1 cellular context compared by ENCODE assay signal in the genomic region with DNA sequence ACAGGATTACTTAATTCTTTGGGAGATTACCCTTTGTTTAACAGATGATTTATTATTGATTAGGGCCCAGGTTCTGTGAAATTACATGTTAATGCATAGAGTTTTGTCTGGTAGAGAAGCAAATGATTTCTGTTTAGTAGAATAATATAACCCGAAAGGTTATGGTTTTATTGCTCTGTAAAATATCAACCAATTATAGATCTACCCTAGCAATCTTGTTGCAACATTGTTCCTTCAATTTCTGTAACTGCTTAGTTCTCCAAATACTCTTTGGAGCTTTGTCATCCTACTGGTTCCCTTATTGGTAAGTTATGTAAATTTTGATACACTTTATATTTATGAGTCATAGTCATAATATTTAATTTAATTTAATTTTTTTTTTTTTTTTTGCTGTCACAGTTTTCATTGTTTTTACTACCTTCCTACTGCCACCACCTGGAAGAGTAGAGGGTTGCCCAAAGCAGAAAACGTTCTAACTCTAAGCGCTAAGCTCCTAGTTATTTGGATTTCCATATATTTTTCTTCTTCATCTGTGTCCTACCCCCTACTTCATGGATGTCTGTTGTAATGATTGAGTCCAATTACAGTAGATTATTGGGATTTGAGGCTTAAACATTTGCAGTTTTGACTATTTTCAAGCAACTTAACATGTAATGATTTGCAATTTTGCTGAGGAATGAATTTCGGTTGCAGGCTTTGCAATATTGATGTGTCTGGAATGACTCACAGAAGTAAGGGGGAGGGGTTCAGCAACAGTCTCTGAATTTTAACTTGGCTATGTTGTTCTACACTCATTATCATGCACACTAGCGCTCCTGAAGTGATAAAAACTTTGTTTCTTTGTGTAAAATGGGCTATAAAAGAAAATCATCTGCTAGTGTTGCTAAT.
TF ChIP-seq lines count a peak whose summit lies in the region.

No MANE protein-coding gene starts in this region.

TF ChIP-seq in H1, 55 proteins besides CTCF, POLR2A, EP300 and RAD21:
- TF ChIP-seq, protein P1, sequence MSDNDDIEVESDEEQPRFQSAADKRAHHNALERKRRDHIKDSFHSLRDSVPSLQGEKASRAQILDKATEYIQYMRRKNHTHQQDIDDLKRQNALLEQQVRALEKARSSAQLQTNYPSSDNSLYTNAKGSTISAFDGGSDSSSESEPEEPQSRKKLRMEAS (IDR thresholded peaks at IDR 0.05) = no peak
- TF ChIP-seq ASH2L (IDR thresholded peaks at IDR 0.05; ENCODE audit: low read length) = no peak
- no peak for TF ChIP-seq POU5F1 (IDR thresholded peaks at IDR 0.05; ENCODE audit: low read depth, low read length)
- no peak for TF ChIP-seq EZH2 (IDR thresholded peaks at IDR 0.05; ENCODE audit: low read depth, low read length, severe bottlenecking)
- TF ChIP-seq SP2 (IDR thresholded peaks at IDR 0.05; ENCODE audit: low read length) = no peak
- TF ChIP-seq, protein P2, sequence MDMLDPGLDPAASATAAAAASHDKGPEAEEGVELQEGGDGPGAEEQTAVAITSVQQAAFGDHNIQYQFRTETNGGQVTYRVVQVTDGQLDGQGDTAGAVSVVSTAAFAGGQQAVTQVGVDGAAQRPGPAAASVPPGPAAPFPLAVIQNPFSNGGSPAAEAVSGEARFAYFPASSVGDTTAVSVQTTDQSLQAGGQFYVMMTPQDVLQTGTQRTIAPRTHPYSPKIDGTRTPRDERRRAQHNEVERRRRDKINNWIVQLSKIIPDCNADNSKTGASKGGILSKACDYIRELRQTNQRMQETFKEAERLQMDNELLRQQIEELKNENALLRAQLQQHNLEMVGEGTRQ (IDR thresholded peaks at IDR 0.05; ENCODE audit: low read length) = no peak
- no peak for TF ChIP-seq POLR2AphosphoS5 (IDR thresholded peaks at IDR 0.05; ENCODE audit: low read depth, low read length)
- TF ChIP-seq HDAC2 (IDR thresholded peaks at IDR 0.05; ENCODE audit: borderline replicate concordance in 1 of 2, low read depth in 2 of 2, low read length in 2 of 2) = no peak
- TF ChIP-seq SIX5 (IDR thresholded peaks at IDR 0.05; ENCODE audit: low read depth, low read length) = no peak
- TF ChIP-seq KDM1A (IDR thresholded peaks at IDR 0.05; ENCODE audit: borderline replicate concordance, low read length) = no peak
- TF ChIP-seq, protein P3, sequence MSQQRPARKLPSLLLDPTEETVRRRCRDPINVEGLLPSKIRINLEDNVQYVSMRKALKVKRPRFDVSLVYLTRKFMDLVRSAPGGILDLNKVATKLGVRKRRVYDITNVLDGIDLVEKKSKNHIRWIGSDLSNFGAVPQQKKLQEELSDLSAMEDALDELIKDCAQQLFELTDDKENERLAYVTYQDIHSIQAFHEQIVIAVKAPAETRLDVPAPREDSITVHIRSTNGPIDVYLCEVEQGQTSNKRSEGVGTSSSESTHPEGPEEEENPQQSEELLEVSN (IDR thresholded peaks at IDR 0.05) = no peak
- no peak for TF ChIP-seq EGR1 (IDR thresholded peaks at IDR 0.05; ENCODE audit: borderline replicate concordance, low read depth, low read length)
- no peak for TF ChIP-seq CREB1 (IDR thresholded peaks at IDR 0.05)
- TF ChIP-seq, protein P4, sequence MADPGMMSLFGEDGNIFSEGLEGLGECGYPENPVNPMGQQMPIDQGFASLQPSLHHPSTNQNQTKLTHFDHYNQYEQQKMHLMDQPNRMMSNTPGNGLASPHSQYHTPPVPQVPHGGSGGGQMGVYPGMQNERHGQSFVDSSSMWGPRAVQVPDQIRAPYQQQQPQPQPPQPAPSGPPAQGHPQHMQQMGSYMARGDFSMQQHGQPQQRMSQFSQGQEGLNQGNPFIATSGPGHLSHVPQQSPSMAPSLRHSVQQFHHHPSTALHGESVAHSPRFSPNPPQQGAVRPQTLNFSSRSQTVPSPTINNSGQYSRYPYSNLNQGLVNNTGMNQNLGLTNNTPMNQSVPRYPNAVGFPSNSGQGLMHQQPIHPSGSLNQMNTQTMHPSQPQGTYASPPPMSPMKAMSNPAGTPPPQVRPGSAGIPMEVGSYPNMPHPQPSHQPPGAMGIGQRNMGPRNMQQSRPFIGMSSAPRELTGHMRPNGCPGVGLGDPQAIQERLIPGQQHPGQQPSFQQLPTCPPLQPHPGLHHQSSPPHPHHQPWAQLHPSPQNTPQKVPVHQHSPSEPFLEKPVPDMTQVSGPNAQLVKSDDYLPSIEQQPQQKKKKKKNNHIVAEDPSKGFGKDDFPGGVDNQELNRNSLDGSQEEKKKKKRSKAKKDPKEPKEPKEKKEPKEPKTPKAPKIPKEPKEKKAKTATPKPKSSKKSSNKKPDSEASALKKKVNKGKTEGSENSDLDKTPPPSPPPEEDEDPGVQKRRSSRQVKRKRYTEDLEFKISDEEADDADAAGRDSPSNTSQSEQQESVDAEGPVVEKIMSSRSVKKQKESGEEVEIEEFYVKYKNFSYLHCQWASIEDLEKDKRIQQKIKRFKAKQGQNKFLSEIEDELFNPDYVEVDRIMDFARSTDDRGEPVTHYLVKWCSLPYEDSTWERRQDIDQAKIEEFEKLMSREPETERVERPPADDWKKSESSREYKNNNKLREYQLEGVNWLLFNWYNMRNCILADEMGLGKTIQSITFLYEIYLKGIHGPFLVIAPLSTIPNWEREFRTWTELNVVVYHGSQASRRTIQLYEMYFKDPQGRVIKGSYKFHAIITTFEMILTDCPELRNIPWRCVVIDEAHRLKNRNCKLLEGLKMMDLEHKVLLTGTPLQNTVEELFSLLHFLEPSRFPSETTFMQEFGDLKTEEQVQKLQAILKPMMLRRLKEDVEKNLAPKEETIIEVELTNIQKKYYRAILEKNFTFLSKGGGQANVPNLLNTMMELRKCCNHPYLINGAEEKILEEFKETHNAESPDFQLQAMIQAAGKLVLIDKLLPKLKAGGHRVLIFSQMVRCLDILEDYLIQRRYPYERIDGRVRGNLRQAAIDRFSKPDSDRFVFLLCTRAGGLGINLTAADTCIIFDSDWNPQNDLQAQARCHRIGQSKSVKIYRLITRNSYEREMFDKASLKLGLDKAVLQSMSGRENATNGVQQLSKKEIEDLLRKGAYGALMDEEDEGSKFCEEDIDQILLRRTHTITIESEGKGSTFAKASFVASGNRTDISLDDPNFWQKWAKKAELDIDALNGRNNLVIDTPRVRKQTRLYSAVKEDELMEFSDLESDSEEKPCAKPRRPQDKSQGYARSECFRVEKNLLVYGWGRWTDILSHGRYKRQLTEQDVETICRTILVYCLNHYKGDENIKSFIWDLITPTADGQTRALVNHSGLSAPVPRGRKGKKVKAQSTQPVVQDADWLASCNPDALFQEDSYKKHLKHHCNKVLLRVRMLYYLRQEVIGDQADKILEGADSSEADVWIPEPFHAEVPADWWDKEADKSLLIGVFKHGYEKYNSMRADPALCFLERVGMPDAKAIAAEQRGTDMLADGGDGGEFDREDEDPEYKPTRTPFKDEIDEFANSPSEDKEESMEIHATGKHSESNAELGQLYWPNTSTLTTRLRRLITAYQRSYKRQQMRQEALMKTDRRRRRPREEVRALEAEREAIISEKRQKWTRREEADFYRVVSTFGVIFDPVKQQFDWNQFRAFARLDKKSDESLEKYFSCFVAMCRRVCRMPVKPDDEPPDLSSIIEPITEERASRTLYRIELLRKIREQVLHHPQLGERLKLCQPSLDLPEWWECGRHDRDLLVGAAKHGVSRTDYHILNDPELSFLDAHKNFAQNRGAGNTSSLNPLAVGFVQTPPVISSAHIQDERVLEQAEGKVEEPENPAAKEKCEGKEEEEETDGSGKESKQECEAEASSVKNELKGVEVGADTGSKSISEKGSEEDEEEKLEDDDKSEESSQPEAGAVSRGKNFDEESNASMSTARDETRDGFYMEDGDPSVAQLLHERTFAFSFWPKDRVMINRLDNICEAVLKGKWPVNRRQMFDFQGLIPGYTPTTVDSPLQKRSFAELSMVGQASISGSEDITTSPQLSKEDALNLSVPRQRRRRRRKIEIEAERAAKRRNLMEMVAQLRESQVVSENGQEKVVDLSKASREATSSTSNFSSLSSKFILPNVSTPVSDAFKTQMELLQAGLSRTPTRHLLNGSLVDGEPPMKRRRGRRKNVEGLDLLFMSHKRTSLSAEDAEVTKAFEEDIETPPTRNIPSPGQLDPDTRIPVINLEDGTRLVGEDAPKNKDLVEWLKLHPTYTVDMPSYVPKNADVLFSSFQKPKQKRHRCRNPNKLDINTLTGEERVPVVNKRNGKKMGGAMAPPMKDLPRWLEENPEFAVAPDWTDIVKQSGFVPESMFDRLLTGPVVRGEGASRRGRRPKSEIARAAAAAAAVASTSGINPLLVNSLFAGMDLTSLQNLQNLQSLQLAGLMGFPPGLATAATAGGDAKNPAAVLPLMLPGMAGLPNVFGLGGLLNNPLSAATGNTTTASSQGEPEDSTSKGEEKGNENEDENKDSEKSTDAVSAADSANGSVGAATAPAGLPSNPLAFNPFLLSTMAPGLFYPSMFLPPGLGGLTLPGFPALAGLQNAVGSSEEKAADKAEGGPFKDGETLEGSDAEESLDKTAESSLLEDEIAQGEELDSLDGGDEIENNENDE (IDR thresholded peaks at IDR 0.05; ENCODE audit: insufficient replicate concordance, low read length) = no peak
- no peak for TF ChIP-seq TEAD4 (IDR thresholded peaks at IDR 0.05; ENCODE audit: low read depth, low read length)
- TF ChIP-seq JUN (IDR thresholded peaks at IDR 0.05; ENCODE audit: low read depth, low read length) = no peak
- no peak for TF ChIP-seq SP4 (IDR thresholded peaks at IDR 0.05; ENCODE audit: low read length)
